1 cellular context compared by ENCODE assay signal in genomic region chrX:71625471-71625870, GRCh38.
TF ChIP-seq lines count a peak whose summit lies in the region.

No MANE protein-coding gene starts in this region.

TF ChIP-seq in HepG2, 621 proteins besides CTCF, POLR2A, EP300 and RAD21:
- TF ChIP-seq ZNF703 (CRISPR knock-in tag; IDR thresholded peaks at IDR 0.05; ENCODE audit: borderline replicate concordance) (no peak), RFX5 (IDR thresholded peaks at IDR 0.05; ENCODE audit: low read depth, low read length) (no peak), ZBTB40 (IDR thresholded peaks at IDR 0.05) (peak; percentile 59), ZBTB40 (CRISPR knock-in tag; IDR thresholded peaks at IDR 0.05) (no peak), NFE2L1 (CRISPR knock-in tag; IDR thresholded peaks at IDR 0.05; ENCODE audit: borderline replicate concordance) (no peak), HNF4A (CRISPR knock-in tag; IDR thresholded peaks at IDR 0.05) (peak; percentile 38; the same call in 1 of the 2 replicates)
